ENCODE assay signal across 16 cellular contexts in the genomic region with DNA sequence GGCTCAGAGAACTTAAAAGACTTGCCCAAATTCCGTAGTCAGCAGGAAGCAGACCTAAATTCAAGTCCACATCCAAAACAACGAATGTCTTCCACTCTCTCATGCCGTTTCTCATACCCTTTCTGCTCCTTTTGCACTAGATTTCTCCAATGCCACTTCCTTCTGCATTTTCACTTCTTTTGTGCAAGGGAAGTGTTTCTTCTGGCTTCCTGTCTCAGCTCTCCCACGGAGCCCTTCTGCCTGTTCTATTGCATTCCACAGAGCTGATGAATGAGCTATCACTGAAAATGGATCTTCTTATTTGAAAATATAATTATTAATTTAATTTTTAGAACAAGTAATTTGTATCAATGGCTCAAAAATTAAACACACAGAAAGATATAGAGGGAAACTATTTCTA. TPM values are rescaled to one million over a fixed set of nuclear protein-coding genes. Genes with fewer than 3 reads are reported as not detected.
DNase-seq lines count a peak whose midpoint lies in the region; ATAC-seq, FAIRE-seq and TF ChIP-seq lines count a peak whose summit lies in the region.
"Had no signal": no experiment of that assay in that cellular context is flagged by ENCODE, and none has a peak within 500 bp of the region (broad histone marks: within the 10 kb centered on the region; RNA-seq: fewer than 3 reads in every experiment).

No MANE protein-coding gene starts in this region.

- no peak overlapping the region for H4K12ac ChIP-seq in trophoblast cell (ENCODE audit: low read depth, low read length)

- H3K14ac ChIP-seq in trophoblast cell (ENCODE audit: low read length): no peak overlapping the region

- H3K23ac ChIP-seq in trophoblast cell (ENCODE audit: low read length): no peak overlapping the region

- H3K4me2 ChIP-seq in trophoblast cell (ENCODE audit: low read length): no peak overlapping the region

- no peak for TF ChIP-seq CTCF in bronchial epithelial cell (IDR thresholded peaks at IDR 0.05; ENCODE audit: insufficient read depth, low read length, severe bottlenecking)

- H2BK120ac ChIP-seq in trophoblast cell (ENCODE audit: insufficient read depth, low read length, poor library complexity): no peak overlapping the region

- no peak overlapping the region for H3K4ac ChIP-seq in trophoblast cell (ENCODE audit: low read depth, low read length)

- H3K27ac ChIP-seq in trophoblast cell (ENCODE audit: low read depth, low read length): no peak overlapping the region

- H2BK12ac ChIP-seq in trophoblast cell (ENCODE audit: low read length): no peak overlapping the region

- H4K8ac ChIP-seq in trophoblast cell (ENCODE audit: low read depth, low read length): no peak overlapping the region

- H4K91ac ChIP-seq in trophoblast cell (ENCODE audit: low read depth, low read length): no peak overlapping the region

- no peak overlapping the region for H3K9ac ChIP-seq in trophoblast cell (ENCODE audit: low read length)

- DNase-seq in GDM1 (lab: John Stamatoyannopoulos, UW) (peak; percentile 50), NOMO-1 (lab: John Stamatoyannopoulos, UW; ENCODE audit: unreplicated experiment in 2 of 2) (peak; percentile 7 to 42), bronchial epithelial cell (ENCODE audit: low read depth) (peak; percentile 37), trophoblast cell (peak; percentile 7 to 59), superior temporal gyrus (ENCODE audit: extremely low spot score) (no peak)
- DNase-seq: activated CD4-positive, alpha-beta T cell treated with anti-CD3 and anti-CD28 coated beads for 36 hours; activated CD8-positive, alpha-beta memory T cell treated with anti-CD3 and anti-CD28 coated beads, Interleukin-2, amount 10 ng/mL, durations not matched to agents 7 days and 5 days; NCI-H1694; NCI-H446; nucleus accumbens; stimulated activated CD4-positive, alpha-beta T cell treated with anti-CD3 and anti-CD28 coated beads, Interleukin-2, amount 100 ng/mL, for 48 hours had no signal

- H3K79me1 ChIP-seq in trophoblast cell (ENCODE audit: low read length): no peaks in the 10 kb centered on the region

- no peak overlapping the region for H3K18ac ChIP-seq in trophoblast cell (ENCODE audit: low read length)

- no peaks in the 10 kb centered on the region for H3K36me3 ChIP-seq in bronchial epithelial cell (ENCODE audit: control insufficient read depth, insufficient read depth, low read length)
- no peaks in the 10 kb centered on the region for H3K36me3 ChIP-seq in trophoblast cell (ENCODE audit: control insufficient read depth in 1 of 2, insufficient read depth in 2 of 2, low read length in 2 of 2)

- H3K9me3 ChIP-seq in trophoblast cell (ENCODE audit: insufficient read depth, low read depth, low read length): no peaks in the 10 kb centered on the region

- H3K79me2 ChIP-seq in trophoblast cell (ENCODE audit: control insufficient read depth, insufficient read depth, low read length, poor library complexity): no peaks in the 10 kb centered on the region

- no peaks in the 10 kb centered on the region for H3K27me3 ChIP-seq in bronchial epithelial cell (ENCODE audit: control insufficient read depth, insufficient read depth, low read length)
- no peaks in the 10 kb centered on the region for H3K27me3 ChIP-seq in trophoblast cell (ENCODE audit: insufficient read depth, low read length)

- no CpG with 5 or more reads among the region's 4 CpGs for WGBS in trophoblast cell (ENCODE audit: extremely low coverage, insufficient coverage, insufficient read length)

- no peak overlapping the region for H2AK5ac ChIP-seq in trophoblast cell (ENCODE audit: low read length)

- H2BK5ac ChIP-seq in trophoblast cell (ENCODE audit: low read depth, low read length, poor library complexity): no peak overlapping the region

- peaks cover 0 to 2% of the 10 kb centered on the region in 2 experiments for H3K4me1 ChIP-seq in trophoblast cell (ENCODE audit: control insufficient read depth in 1 of 2, insufficient read depth in 2 of 2, low read length in 2 of 2)

- no peak for FAIRE-seq in bronchial epithelial cell (lab: Jason Lieb, UNC)
- FAIRE-seq: colon, D721Med had no signal

- H3K4me3 ChIP-seq in bronchial epithelial cell (ENCODE audit: low read depth, low read length) (no peak overlapping the region), trophoblast cell (ENCODE audit: low read depth, low read length) (no peak overlapping the region)

- ATAC-seq in HG02798 (IDR thresholded peaks at IDR 0.05; ENCODE audit: poor library complexity, unreplicated experiment) (no peak), HG02885 (IDR thresholded peaks at IDR 0.05; ENCODE audit: poor library complexity, unreplicated experiment) (no peak)
- ATAC-seq: activated CD4-positive, alpha-beta T cell treated with anti-CD3 and anti-CD28 coated beads for 36 hours; activated CD8-positive, alpha-beta memory T cell treated with anti-CD3 and anti-CD28 coated beads, Interleukin-2, amount 10 ng/mL, durations not matched to agents 7 days and 5 days; Right ventricle myocardium inferior had no signal

- peak overlapping the region; percentile 0 for H2AFZ ChIP-seq in trophoblast cell (ENCODE audit: insufficient read depth, low read length, poor library complexity)

RNA-seq across cellular contexts. Expression of gene STK24, which starts 56.1 kb away (rescaled TPM):
- total RNA-seq in bronchial epithelial cell: 168 and 171 TPM in 2 replicates
- 105 and 107 TPM in 2 replicates for polyA plus RNA-seq in trophoblast cell (2013)
